Comparison of ENCODE assay signal across 1 cellular context in the genomic region with DNA sequence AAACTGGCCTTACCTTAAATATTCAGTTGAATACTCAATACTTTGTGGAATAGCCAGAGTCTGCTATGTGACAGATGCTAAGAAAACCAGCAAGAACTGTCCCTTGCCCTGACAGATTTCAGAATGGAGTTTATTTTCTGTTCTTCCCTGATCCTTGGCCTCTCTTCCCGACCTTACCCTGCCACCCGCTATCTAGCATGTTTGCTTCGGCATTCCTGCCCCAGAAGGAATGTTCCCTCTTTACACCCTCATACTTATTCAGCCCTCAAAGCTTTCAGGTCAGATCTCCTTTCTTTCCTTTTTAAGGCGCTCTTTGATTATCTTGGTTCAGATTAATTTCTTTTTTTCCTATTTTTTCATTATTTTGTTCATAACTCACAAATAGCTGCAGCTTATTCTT.
TF ChIP-seq lines count a peak whose summit lies in the region.

No MANE protein-coding gene starts in this region.

TF ChIP-seq in GM23338, 12 proteins besides CTCF, POLR2A, EP300 and RAD21 (continued from another document):
- TF ChIP-seq, protein P1, sequence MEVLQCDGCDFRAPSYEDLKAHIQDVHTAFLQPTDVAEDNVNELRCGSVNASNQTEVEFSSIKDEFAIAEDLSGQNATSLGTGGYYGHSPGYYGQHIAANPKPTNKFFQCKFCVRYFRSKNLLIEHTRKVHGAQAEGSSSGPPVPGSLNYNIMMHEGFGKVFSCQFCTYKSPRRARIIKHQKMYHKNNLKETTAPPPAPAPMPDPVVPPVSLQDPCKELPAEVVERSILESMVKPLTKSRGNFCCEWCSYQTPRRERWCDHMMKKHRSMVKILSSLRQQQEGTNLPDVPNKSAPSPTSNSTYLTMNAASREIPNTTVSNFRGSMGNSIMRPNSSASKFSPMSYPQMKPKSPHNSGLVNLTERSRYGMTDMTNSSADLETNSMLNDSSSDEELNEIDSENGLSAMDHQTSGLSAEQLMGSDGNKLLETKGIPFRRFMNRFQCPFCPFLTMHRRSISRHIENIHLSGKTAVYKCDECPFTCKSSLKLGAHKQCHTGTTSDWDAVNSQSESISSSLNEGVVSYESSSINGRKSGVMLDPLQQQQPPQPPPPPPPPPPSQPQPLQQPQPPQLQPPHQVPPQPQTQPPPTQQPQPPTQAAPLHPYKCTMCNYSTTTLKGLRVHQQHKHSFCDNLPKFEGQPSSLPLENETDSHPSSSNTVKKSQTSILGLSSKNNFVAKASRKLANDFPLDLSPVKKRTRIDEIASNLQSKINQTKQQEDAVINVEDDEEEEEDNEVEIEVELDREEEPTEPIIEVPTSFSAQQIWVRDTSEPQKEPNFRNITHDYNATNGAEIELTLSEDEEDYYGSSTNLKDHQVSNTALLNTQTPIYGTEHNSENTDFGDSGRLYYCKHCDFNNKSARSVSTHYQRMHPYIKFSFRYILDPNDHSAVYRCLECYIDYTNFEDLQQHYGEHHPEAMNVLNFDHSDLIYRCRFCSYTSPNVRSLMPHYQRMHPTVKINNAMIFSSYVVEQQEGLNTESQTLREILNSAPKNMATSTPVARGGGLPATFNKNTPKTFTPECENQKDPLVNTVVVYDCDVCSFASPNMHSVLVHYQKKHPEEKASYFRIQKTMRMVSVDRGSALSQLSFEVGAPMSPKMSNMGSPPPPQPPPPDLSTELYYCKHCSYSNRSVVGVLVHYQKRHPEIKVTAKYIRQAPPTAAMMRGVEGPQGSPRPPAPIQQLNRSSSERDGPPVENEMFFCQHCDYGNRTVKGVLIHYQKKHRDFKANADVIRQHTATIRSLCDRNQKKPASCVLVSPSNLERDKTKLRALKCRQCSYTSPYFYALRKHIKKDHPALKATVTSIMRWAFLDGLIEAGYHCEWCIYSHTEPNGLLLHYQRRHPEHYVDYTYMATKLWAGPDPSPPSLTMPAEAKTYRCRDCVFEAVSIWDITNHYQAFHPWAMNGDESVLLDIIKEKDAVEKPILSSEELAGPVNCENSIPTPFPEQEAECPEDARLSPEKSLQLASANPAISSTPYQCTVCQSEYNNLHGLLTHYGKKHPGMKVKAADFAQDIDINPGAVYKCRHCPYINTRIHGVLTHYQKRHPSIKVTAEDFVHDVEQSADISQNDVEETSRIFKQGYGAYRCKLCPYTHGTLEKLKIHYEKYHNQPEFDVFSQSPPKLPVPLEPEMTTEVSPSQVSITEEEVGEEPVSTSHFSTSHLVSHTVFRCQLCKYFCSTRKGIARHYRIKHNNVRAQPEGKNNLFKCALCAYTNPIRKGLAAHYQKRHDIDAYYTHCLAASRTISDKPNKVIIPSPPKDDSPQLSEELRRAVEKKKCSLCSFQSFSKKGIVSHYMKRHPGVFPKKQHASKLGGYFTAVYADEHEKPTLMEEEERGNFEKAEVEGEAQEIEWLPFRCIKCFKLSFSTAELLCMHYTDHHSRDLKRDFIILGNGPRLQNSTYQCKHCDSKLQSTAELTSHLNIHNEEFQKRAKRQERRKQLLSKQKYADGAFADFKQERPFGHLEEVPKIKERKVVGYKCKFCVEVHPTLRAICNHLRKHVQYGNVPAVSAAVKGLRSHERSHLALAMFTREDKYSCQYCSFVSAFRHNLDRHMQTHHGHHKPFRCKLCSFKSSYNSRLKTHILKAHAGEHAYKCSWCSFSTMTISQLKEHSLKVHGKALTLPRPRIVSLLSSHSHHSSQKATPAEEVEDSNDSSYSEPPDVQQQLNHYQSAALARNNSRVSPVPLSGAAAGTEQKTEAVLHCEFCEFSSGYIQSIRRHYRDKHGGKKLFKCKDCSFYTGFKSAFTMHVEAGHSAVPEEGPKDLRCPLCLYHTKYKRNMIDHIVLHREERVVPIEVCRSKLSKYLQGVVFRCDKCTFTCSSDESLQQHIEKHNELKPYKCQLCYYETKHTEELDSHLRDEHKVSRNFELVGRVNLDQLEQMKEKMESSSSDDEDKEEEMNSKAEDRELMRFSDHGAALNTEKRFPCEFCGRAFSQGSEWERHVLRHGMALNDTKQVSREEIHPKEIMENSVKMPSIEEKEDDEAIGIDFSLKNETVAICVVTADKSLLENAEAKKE (CRISPR knock-in tag; IDR thresholded peaks at IDR 0.05), result no peak
- TF ChIP-seq, protein P2, sequence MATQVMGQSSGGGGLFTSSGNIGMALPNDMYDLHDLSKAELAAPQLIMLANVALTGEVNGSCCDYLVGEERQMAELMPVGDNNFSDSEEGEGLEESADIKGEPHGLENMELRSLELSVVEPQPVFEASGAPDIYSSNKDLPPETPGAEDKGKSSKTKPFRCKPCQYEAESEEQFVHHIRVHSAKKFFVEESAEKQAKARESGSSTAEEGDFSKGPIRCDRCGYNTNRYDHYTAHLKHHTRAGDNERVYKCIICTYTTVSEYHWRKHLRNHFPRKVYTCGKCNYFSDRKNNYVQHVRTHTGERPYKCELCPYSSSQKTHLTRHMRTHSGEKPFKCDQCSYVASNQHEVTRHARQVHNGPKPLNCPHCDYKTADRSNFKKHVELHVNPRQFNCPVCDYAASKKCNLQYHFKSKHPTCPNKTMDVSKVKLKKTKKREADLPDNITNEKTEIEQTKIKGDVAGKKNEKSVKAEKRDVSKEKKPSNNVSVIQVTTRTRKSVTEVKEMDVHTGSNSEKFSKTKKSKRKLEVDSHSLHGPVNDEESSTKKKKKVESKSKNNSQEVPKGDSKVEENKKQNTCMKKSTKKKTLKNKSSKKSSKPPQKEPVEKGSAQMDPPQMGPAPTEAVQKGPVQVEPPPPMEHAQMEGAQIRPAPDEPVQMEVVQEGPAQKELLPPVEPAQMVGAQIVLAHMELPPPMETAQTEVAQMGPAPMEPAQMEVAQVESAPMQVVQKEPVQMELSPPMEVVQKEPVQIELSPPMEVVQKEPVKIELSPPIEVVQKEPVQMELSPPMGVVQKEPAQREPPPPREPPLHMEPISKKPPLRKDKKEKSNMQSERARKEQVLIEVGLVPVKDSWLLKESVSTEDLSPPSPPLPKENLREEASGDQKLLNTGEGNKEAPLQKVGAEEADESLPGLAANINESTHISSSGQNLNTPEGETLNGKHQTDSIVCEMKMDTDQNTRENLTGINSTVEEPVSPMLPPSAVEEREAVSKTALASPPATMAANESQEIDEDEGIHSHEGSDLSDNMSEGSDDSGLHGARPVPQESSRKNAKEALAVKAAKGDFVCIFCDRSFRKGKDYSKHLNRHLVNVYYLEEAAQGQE (IDR thresholded peaks at IDR 0.05; ENCODE audit: unreplicated experiment), result no peak
- TF ChIP-seq, protein P3, sequence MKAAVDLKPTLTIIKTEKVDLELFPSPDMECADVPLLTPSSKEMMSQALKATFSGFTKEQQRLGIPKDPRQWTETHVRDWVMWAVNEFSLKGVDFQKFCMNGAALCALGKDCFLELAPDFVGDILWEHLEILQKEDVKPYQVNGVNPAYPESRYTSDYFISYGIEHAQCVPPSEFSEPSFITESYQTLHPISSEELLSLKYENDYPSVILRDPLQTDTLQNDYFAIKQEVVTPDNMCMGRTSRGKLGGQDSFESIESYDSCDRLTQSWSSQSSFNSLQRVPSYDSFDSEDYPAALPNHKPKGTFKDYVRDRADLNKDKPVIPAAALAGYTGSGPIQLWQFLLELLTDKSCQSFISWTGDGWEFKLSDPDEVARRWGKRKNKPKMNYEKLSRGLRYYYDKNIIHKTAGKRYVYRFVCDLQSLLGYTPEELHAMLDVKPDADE (IDR thresholded peaks at IDR 0.05), result no peak
- TF ChIP-seq EZH2phosphoT487 (IDR thresholded peaks at IDR 0.05; ENCODE audit: unreplicated experiment), result no peak
TF ChIP-seq in GM23338: peak in this region for 0.
